36 cellular contexts compared by ENCODE assay signal in genomic region chr2:221360742-221361141, GRCh38.
"Had no signal": no experiment of that assay in that cellular context is flagged by ENCODE, and none has a peak within 500 bp of the region (broad histone marks: within the 10 kb centered on the region; RNA-seq: fewer than 3 reads in every experiment).

No MANE protein-coding gene starts in this region.

- H3K9me3 Mint-ChIP-seq: activated B cell treated with CpG ODN at 0.5 μM for 24 hours; activated CD8-positive, alpha-beta T cell treated with anti-CD3 and anti-CD28 coated beads for 36 hours; activated T-cell treated with anti-CD3 and anti-CD28 coated beads, Interleukin-2, amount 50 U/mL, for 4 hours; T-helper 2 cell treated with Interferon-gamma antibody and Interleukin-4, amounts not matched to agents 5 μg/mL and 100 μg/mL, for 36 hours had no signal

- H3K36me3 ChIP-seq: breast epithelium, cardiac muscle cell, colonic mucosa, esophagus muscularis mucosa, gastrocnemius medialis, heart left ventricle, WERI-Rb-1 had no signal

- H3K27ac ChIP-seq: breast epithelium, cardiac muscle cell, colonic mucosa, dorsolateral prefrontal cortex, esophagus muscularis mucosa, foreskin keratinocyte, gastrocnemius medialis, heart left ventricle, WERI-Rb-1 had no signal

- H3K4me1 Mint-ChIP-seq: activated B cell treated with CpG ODN at 0.5 μM for 24 hours; activated T-helper 17 cell treated with anti-CD3 and anti-CD28 coated beads, Interleukin-2, amount 50 U/mL, for 72 hours; T-helper 17 cell had no signal

- H3K27me3 ChIP-seq: breast epithelium, cardiac muscle cell, colonic mucosa, dorsolateral prefrontal cortex, esophagus muscularis mucosa, foreskin keratinocyte, gastrocnemius medialis, heart left ventricle had no signal

- H3K36me3 Mint-ChIP-seq: activated naive CD8-positive, alpha-beta T cell; brain had no signal

- H3K27ac Mint-ChIP-seq: activated B cell treated with CpG ODN at 0.5 μM for 24 hours; activated CD8-positive, alpha-beta T cell treated with anti-CD3 and anti-CD28 coated beads for 36 hours; activated naive CD8-positive, alpha-beta T cell; activated T-helper 17 cell treated with anti-CD3 and anti-CD28 coated beads, Interleukin-2, amount 50 U/mL, for 72 hours; dendritic cell treated with granulocyte-macrophage colony-stimulating factor and Interleukin-4, amounts not matched to agents 40 ng/mL and 50 ng/mL, for 4 days; T-helper 17 cell; T-helper 2 cell treated with Interferon-gamma antibody and Interleukin-4, amounts not matched to agents 5 μg/mL and 100 μg/mL, for 36 hours had no signal

- H3K4me3 Mint-ChIP-seq: activated B cell treated with CpG ODN at 0.5 μM for 24 hours; activated CD8-positive, alpha-beta T cell treated with anti-CD3 and anti-CD28 coated beads for 36 hours; activated naive CD8-positive, alpha-beta T cell; activated T-cell treated with anti-CD3 and anti-CD28 coated beads, Interleukin-2, amount 50 U/mL, for 4 hours; activated T-helper 17 cell treated with anti-CD3 and anti-CD28 coated beads, Interleukin-2, amount 50 U/mL, for 72 hours; brain; dendritic cell treated with granulocyte-macrophage colony-stimulating factor and Interleukin-4, amounts not matched to agents 40 ng/mL and 50 ng/mL, for 4 days; T-helper 17 cell; T-helper 2 cell treated with Interferon-gamma antibody and Interleukin-4, amounts not matched to agents 5 μg/mL and 100 μg/mL, for 36 hours had no signal

- DNase-seq: activated B cell treated with CpG ODN at 0.5 μM for 24 hours; activated CD4-positive, alpha-beta T cell treated with anti-CD3 and anti-CD28 coated beads for 48 hours; activated CD4-positive, alpha-beta T cell treated with anti-CD3 and anti-CD28 coated beads, Interleukin-2, amount 50 U/mL, for 1 hour; activated CD4-positive, alpha-beta T cell treated with anti-CD3 and anti-CD28 coated beads, Interleukin-2, amount 50 U/mL, for 48 hours; activated CD8-positive, alpha-beta memory T cell treated with anti-CD3 and anti-CD28 coated beads for 24 hours; activated CD8-positive, alpha-beta T cell treated with anti-CD3 and anti-CD28 coated beads for 36 hours; activated effector memory CD4-positive, alpha-beta T cell treated with Interleukin-2 at 50 U/mL for 16 hours; activated gamma-delta T cell treated with Interleukin-2 at 50 U/mL for 16 hours; activated naive CD4-positive, alpha-beta T cell treated with anti-CD3 and anti-CD28 coated beads, Interleukin-2, amount 50 U/mL, for 16 hours; activated naive CD4-positive, alpha-beta T cell treated with Interleukin-2 at 50 U/mL for 16 hours; activated T-cell treated with anti-CD3 and anti-CD28 coated beads, Interleukin-2, amount 50 U/mL, for 4 hours; amniotic stem cell; aorta; central memory CD4-positive, alpha-beta T cell; cerebellar nuclear complex; colonic mucosa; dorsolateral prefrontal cortex; effector memory CD4-positive, alpha-beta T cell; erythroblast; foreskin keratinocyte; gastrocnemius medialis; glutamatergic neuron; heart left ventricle; T-helper 1 cell; T-helper 17 cell; T1000; WERI-Rb-1 had no signal

- H3K9me3 ChIP-seq: breast epithelium, colonic mucosa, esophagus muscularis mucosa, gastrocnemius medialis, heart left ventricle had no signal

- H3K4me3 ChIP-seq: breast epithelium, cardiac muscle cell, colonic mucosa, dorsolateral prefrontal cortex, esophagus muscularis mucosa, gastrocnemius medialis, heart left ventricle had no signal

- H3K27me3 Mint-ChIP-seq: activated CD8-positive, alpha-beta T cell treated with anti-CD3 and anti-CD28 coated beads for 36 hours; activated naive CD8-positive, alpha-beta T cell; brain; dendritic cell treated with granulocyte-macrophage colony-stimulating factor and Interleukin-4, amounts not matched to agents 40 ng/mL and 50 ng/mL, for 4 days had no signal

- H3K4me1 ChIP-seq: breast epithelium, colonic mucosa, esophagus muscularis mucosa, foreskin keratinocyte, gastrocnemius medialis had no signal

- ATAC-seq: activated CD4-positive, CD25-positive, alpha-beta regulatory T cell treated with anti-CD3 and anti-CD28 coated beads, Interleukin-2, amount 50 U/mL, for 24 hours; activated CD8-positive, alpha-beta T cell treated with anti-CD3 and anti-CD28 coated beads for 36 hours; activated T-cell treated with anti-CD3 and anti-CD28 coated beads, Interleukin-2, amount 50 U/mL, for 4 hours; activated T-helper 17 cell treated with anti-CD3 and anti-CD28 coated beads, Interleukin-2, amount 50 U/mL, for 72 hours; foreskin keratinocyte; gastrocnemius medialis; heart left ventricle; T-helper 17 cell had no signal
